13 cellular contexts compared by ENCODE assay signal in the genomic region with DNA sequence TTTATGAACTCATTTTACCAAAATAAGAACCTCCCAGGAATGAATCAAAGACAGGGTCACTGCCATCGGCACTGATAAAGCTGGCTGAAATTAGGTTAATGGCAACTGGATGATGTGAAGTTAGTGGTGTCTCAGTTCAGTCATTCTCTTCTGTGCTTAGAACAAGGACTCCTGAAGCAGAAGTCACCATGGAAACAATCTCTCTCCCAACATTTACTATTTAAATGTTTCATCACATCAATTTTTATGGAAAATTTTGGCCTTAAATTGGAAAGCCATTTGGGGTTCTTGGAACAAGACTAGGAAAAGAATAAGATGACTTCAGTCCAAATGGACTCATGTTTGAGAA.
"Had no signal": no experiment of that assay in that cellular context is flagged by ENCODE, and none has a peak within 500 bp of the region (broad histone marks: within the 10 kb centered on the region; RNA-seq: fewer than 3 reads in every experiment).

No MANE protein-coding gene starts in this region.

- DNase-seq: activated CD4-positive, alpha-beta memory T cell treated with anti-CD3 and anti-CD28 coated beads, Interleukin-2, amount 10 ng/mL, durations not matched to agents 7 days and 5 days; activated CD4-positive, alpha-beta T cell treated with anti-CD3 and anti-CD28 coated beads for 4 hours; activated naive CD4-positive, alpha-beta T cell treated with anti-CD3 and anti-CD28 coated beads, Interleukin-2, amount 10 ng/mL, durations not matched to agents 7 days and 5 days; activated T-cell treated with anti-CD3 and anti-CD28 coated beads, Interleukin-2, amount 50 U/mL, for 24 hours; body of pancreas; central memory CD4-positive, alpha-beta T cell; effector memory CD4-positive, alpha-beta T cell; left lung; mesenchymal stem cell; psoas muscle; stimulated activated CD4-positive, alpha-beta T cell treated with anti-CD3 and anti-CD28 coated beads, Interleukin-1b, Interleukin-23, amount 100 ng/mL, for 48 hours; T-helper 2 cell had no signal

- H3K4me3 ChIP-seq: body of pancreas, left lung, psoas muscle, tibial nerve had no signal

- H3K27me3 ChIP-seq: body of pancreas, left lung, tibial nerve had no signal

- H3K27ac ChIP-seq: body of pancreas, left lung, psoas muscle, tibial nerve had no signal

- ATAC-seq: body of pancreas, left lung, psoas muscle had no signal

- H3K4me1 ChIP-seq: body of pancreas, psoas muscle had no signal

- H3K9me3 ChIP-seq: body of pancreas, left lung, psoas muscle, tibial nerve had no signal

- H3K36me3 ChIP-seq: left lung, tibial nerve had no signal
